In genomic region chr5:103340717-103341397, GRCh38 we compare ENCODE assay signal across 1 cellular context.
TF ChIP-seq lines count a peak whose summit lies in the region.

No MANE protein-coding gene starts in this region.

TF ChIP-seq in SK-N-SH, 30 proteins besides CTCF, POLR2A, EP300 and RAD21 (continued from another document):
- no peak for TF ChIP-seq REST (IDR thresholded peaks at IDR 0.05; ENCODE audit: low read depth, low read length)
- TF ChIP-seq ZBTB33 (IDR thresholded peaks at IDR 0.05; ENCODE audit: borderline replicate concordance, low read depth) = no peak
